ENCODE assay signal across 8 cellular contexts in the genomic region with DNA sequence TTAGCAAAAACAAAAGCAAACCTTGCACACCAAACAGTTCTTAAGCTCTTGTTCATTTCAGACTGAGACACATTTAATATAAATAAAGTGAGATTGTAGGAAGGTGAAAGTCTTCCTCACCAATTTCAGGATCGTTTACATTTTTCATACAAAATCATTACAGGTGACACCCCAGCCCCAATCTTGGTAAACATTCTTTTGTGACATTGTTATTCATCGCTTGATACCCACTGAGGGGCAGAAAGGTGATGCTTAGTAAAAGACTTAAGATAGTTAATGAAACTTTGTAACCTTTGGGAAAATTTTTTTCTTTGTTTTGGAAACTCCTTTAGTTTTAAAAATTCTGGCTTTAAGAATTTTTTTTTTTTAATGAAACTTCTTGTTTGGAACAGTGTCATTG. TPM values are rescaled to one million over a fixed set of nuclear protein-coding genes. Genes with fewer than 3 reads are reported as not detected.
DNase-seq lines count a peak whose midpoint lies in the region; ATAC-seq and TF ChIP-seq lines count a peak whose summit lies in the region.

No MANE protein-coding gene starts in this region.

- 4 to 19% (median 11%) methylated on average over 2 of the region's 2 CpGs for WGBS in stomach, 5 donors

- DNase-seq in NCI-H526 treated with DMSO at 0.1 percent for 48 hours (lab: John Stamatoyannopoulos, UW), result peak; percentile 54
- DNase-seq in NCI-H526 (lab: John Stamatoyannopoulos, UW), result no peak
- DNase-seq in activated CD8-positive, alpha-beta T cell treated with anti-CD3 and anti-CD28 coated beads, Interleukin-2, amount 10 ng/mL, durations not matched to agents 7 days and 5 days, result no peak
- no peak for DNase-seq in stomach
- no peak for DNase-seq in mucosa of descending colon
- no peak for DNase-seq in nucleus accumbens (lab: John Stamatoyannopoulos, UW)
- DNase-seq in NCI-H2227 treated with DMSO at 0.1 percent for 48 hours (lab: John Stamatoyannopoulos, UW), result no peak

- H3K9ac ChIP-seq in iPS-18a (ENCODE audit: low read length), result peak overlapping the region; percentile 79

- H3K4me1 ChIP-seq in iPS-18a (ENCODE audit: control insufficient read depth, low read depth, low read length), result peaks cover 17% of the 10 kb centered on the region
- peaks cover 25 to 53% (median 38%) of the 10 kb centered on the region in 4 donors for H3K4me1 ChIP-seq in stomach
- peaks cover 21% of the 10 kb centered on the region for H3K4me1 ChIP-seq in mucosa of descending colon (ENCODE audit: low read depth)

- peaks cover 49% of the 10 kb centered on the region for H3K36me3 Mint-ChIP-seq in activated CD8-positive, alpha-beta T cell treated with anti-CD3 and anti-CD28 coated beads, Interleukin-2, amount 10 ng/mL, durations not matched to agents 7 days and 5 days (ENCODE audit: low read depth)

- peak overlapping the region; percentile 100 for H3K4me3 Mint-ChIP-seq in activated CD8-positive, alpha-beta T cell treated with anti-CD3 and anti-CD28 coated beads, Interleukin-2, amount 10 ng/mL, durations not matched to agents 7 days and 5 days

- TF ChIP-seq CTCF in stomach (IDR thresholded peaks at IDR 0.05) (no peak), mucosa of descending colon (IDR thresholded peaks at IDR 0.05) (no peak)

- POLR2A ChIA-PET in activated CD8-positive, alpha-beta T cell treated with anti-CD3 and anti-CD28 coated beads, Interleukin-2, amount 10 ng/mL, durations not matched to agents 7 days and 5 days (lab: Charles Lee), result interaction anchor here (1.0 to 2.3 kb wide), 3 partner anchors 61 to 535 kb away, joined by 3 to 9 read pairs (median 3); no protein-coding TSS in a partner anchor

- H3K36me3 ChIP-seq in iPS-18a (ENCODE audit: control insufficient read depth, low read depth, low read length) (peaks cover 27% of the 10 kb centered on the region), stomach (no peaks in the 10 kb centered on the region), mucosa of descending colon (ENCODE audit: low read depth) (peaks cover 4% of the 10 kb centered on the region)

- H3K27ac Mint-ChIP-seq in activated CD8-positive, alpha-beta T cell treated with anti-CD3 and anti-CD28 coated beads, Interleukin-2, amount 10 ng/mL, durations not matched to agents 7 days and 5 days, result peak overlapping the region; percentile 88

- TF ChIP-seq POLR2A in stomach (IDR thresholded peaks at IDR 0.05), result no peak

- ATAC-seq in activated CD8-positive, alpha-beta T cell treated with anti-CD3 and anti-CD28 coated beads, Interleukin-2, amount 10 ng/mL, durations not matched to agents 7 days and 5 days, result no peak
- no peak for ATAC-seq in mucosa of descending colon

- H3K27me3 Mint-ChIP-seq in activated CD8-positive, alpha-beta T cell treated with anti-CD3 and anti-CD28 coated beads, Interleukin-2, amount 10 ng/mL, durations not matched to agents 7 days and 5 days (ENCODE audit: low read depth), result no peaks in the 10 kb centered on the region

- TF ChIP-seq EP300 in stomach (IDR thresholded peaks at IDR 0.05), result no peak

- H3K27ac ChIP-seq in iPS-18a (ENCODE audit: low read length) (peak overlapping the region; percentile 51), stomach (peak overlapping the region in 4 of 5 donors; percentile 99 to 100 (median 100))

- H3K27me3 ChIP-seq in iPS-18a (ENCODE audit: control insufficient read depth, insufficient read depth, low read length) (no peaks in the 10 kb centered on the region), stomach (no peaks in the 10 kb centered on the region)

- H3K4me3 ChIP-seq in iPS-18a (ENCODE audit: low read length) (peak overlapping the region; percentile 99), stomach (peak overlapping the region; percentile 72 to 86 (median 84)), mucosa of descending colon (no peak overlapping the region)

- peaks cover 26% of the 10 kb centered on the region for H3K4me1 Mint-ChIP-seq in activated CD8-positive, alpha-beta T cell treated with anti-CD3 and anti-CD28 coated beads, Interleukin-2, amount 10 ng/mL, durations not matched to agents 7 days and 5 days (ENCODE audit: low read depth)

- H3K9me3 ChIP-seq in iPS-18a (ENCODE audit: control insufficient read depth, low read depth, low read length) (no peaks in the 10 kb centered on the region), stomach (no peaks in the 10 kb centered on the region), mucosa of descending colon (no peaks in the 10 kb centered on the region)

- CTCF ChIA-PET in activated CD8-positive, alpha-beta T cell treated with anti-CD3 and anti-CD28 coated beads, Interleukin-2, amount 10 ng/mL, durations not matched to agents 7 days and 5 days (lab: Charles Lee), result interaction anchor here (9.6 to 11.5 kb wide), 2 partner anchors 62 to 185 kb away, joined by 100 to 195 read pairs; no protein-coding TSS in a partner anchor

- intact Hi-C loops in stomach (cut with DNase I; ENCODE audit: low total_unique reads), result no loop called here
- intact Hi-C loops in mucosa of descending colon (cut with DNase I, micrococcal nuclease), result no loop called here

- H3K9me3 Mint-ChIP-seq in activated CD8-positive, alpha-beta T cell treated with anti-CD3 and anti-CD28 coated beads, Interleukin-2, amount 10 ng/mL, durations not matched to agents 7 days and 5 days (ENCODE audit: insufficient read depth), result no peaks in the 10 kb centered on the region

RNA-seq across cellular contexts. Expression of gene ARID2, which starts 1.9 kb away (rescaled TPM):
- 10 to 100 TPM; 49.0 to 52.3 TPM for total RNA-seq in activated CD8-positive, alpha-beta T cell treated with anti-CD3 and anti-CD28 coated beads, Interleukin-2, amount 10 ng/mL, durations not matched to agents 7 days and 5 days
- 10 to 100 TPM in 4 of 5 donors, 1 to 10 TPM in 1; 2.6 to 80.4 (median 28.5) TPM for total RNA-seq in stomach
- 1 to 10 TPM; 2.8 to 5.6 (median 4.1) TPM for polyA plus RNA-seq in stomach
- total RNA-seq in mucosa of descending colon, result 10 to 100 TPM; 28.9 to 46.4 (median 43.3) TPM
